In the genomic region with DNA sequence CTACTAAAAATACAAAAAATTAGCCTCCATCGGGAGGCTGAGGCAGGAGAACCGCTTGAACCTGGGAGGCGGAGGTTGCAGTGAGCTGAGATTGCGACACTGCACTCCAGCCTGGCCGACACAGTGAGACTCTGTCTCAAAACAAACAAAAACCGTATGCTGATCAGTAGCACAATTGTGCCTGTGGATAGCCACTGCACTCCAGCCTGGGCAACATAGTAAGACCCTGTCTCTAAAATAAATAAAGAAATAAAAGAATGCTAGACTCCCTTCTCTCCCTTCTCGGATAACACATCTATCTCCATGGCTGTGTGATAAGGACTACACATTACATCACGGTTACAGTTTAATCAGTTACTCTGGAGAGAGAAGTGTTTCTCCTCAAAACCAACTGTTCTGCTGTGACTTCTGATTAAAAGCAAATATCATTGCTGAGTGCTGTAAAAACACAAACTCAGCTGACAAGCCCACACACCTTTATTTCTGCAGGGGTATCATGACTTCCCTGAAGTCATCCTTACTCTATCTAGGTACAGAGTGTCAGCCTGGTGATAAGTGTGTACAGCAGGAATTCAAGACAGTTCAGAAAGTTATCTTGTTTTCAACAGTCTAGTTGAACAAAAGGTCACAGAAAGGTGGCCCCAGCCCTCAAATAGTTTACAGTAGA, we compare ENCODE assay signal across 26 cellular contexts. TPM values are rescaled to one million over a fixed set of nuclear protein-coding genes. Genes with fewer than 3 reads are reported as not detected.
DNase-seq lines count a peak whose midpoint lies in the region; ATAC-seq and TF ChIP-seq lines count a peak whose summit lies in the region.
"Had no signal": no experiment of that assay in that cellular context is flagged by ENCODE, and none has a peak within 500 bp of the region (broad histone marks: within the 10 kb centered on the region; RNA-seq: fewer than 3 reads in every experiment).

No MANE protein-coding gene starts in this region.

- H3K27me3 ChIP-seq in cardiac muscle cell (no peaks in the 10 kb centered on the region), fibroblast of lung (ENCODE audit: control insufficient read depth, insufficient read depth, low read length) (no peaks in the 10 kb centered on the region)
- H3K27me3 ChIP-seq: BLaER1 treated with 17β-estradiol and CSF1 and Interleukin-3, amounts not matched to agents 10 nM and 100 nM; dorsolateral prefrontal cortex; Peyer's patch; stomach; upper lobe of left lung had no signal

- no peak overlapping the region for H3K4me2 ChIP-seq in fibroblast of lung (ENCODE audit: extremely low read depth, insufficient read depth, low read length)
- H3K4me2 ChIP-seq: BLaER1 treated with 17β-estradiol and CSF1 and Interleukin-3, amounts not matched to agents 10 nM and 100 nM had no signal

- CTCF ChIA-PET in activated naive CD4-positive, alpha-beta T cell treated with anti-CD3 and anti-CD28 coated beads for 36 hours (lab: Charles Lee) = no interaction called here
- CTCF ChIA-PET in T-cell (lab: Charles Lee) = no interaction called here

- peak overlapping the region; percentile 94 for H3K27ac ChIP-seq in cardiac muscle cell
- H3K27ac ChIP-seq in fibroblast of lung (ENCODE audit: insufficient read depth, low read length) = no peak overlapping the region
- H3K27ac ChIP-seq: BLaER1 treated with 17β-estradiol and CSF1 and Interleukin-3, amounts not matched to agents 10 nM and 100 nM; dorsolateral prefrontal cortex; epithelial cell of prostate; parathyroid adenoma; Peyer's patch; SK-N-MC; stomach; upper lobe of left lung had no signal

- no peak overlapping the region for H3K27ac Mint-ChIP-seq in activated naive CD4-positive, alpha-beta T cell treated with anti-CD3 and anti-CD28 coated beads for 36 hours
- H3K27ac Mint-ChIP-seq in T-cell = no peak overlapping the region
- H3K27ac Mint-ChIP-seq: activated CD4-positive, alpha-beta T cell treated with anti-CD3 and anti-CD28 coated beads for 36 hours; activated naive CD8-positive, alpha-beta T cell treated with anti-CD3 and anti-CD28 coated beads, Interleukin-2, amount 10 ng/mL, durations not matched to agents 7 days and 5 days; activated T-helper 1 cell treated with anti-CD3 and anti-CD28 coated beads, Interleukin-12 subunit alpha, Interleukin-12 subunit beta, Interleukin-2, Interleukin-4 antibody, amounts not matched to agents 30 ng/mL and 10 ng/mL and 1 ng/mL, durations not matched to agents 14 hours and 24 hours and 36 hours; H9 had no signal

- H3K4me1 ChIP-seq in cardiac muscle cell (ENCODE audit: low read depth) = peaks cover 13% of the 10 kb centered on the region
- no peaks in the 10 kb centered on the region for H3K4me1 ChIP-seq in fibroblast of lung (ENCODE audit: control insufficient read depth, extremely low read depth, insufficient read depth, low read length)
- H3K4me1 ChIP-seq: parathyroid adenoma, Peyer's patch had no signal

- no peak overlapping the region for H3K4me3 Mint-ChIP-seq in activated naive CD4-positive, alpha-beta T cell treated with anti-CD3 and anti-CD28 coated beads for 36 hours
- H3K4me3 Mint-ChIP-seq in T-cell = no peak overlapping the region
- H3K4me3 Mint-ChIP-seq: activated CD4-positive, alpha-beta T cell treated with anti-CD3 and anti-CD28 coated beads for 36 hours; activated naive CD8-positive, alpha-beta T cell treated with anti-CD3 and anti-CD28 coated beads, Interleukin-2, amount 10 ng/mL, durations not matched to agents 7 days and 5 days; activated T-helper 1 cell treated with anti-CD3 and anti-CD28 coated beads, Interleukin-12 subunit alpha, Interleukin-12 subunit beta, Interleukin-2, Interleukin-4 antibody, amounts not matched to agents 30 ng/mL and 10 ng/mL and 1 ng/mL, durations not matched to agents 14 hours and 24 hours and 36 hours; H9 had no signal

- H3K36me3 Mint-ChIP-seq in activated naive CD4-positive, alpha-beta T cell treated with anti-CD3 and anti-CD28 coated beads for 36 hours (ENCODE audit: low read depth) = no peaks in the 10 kb centered on the region
- H3K36me3 Mint-ChIP-seq in T-cell = no peaks in the 10 kb centered on the region
- H3K36me3 Mint-ChIP-seq: activated naive CD8-positive, alpha-beta T cell treated with anti-CD3 and anti-CD28 coated beads, Interleukin-2, amount 10 ng/mL, durations not matched to agents 7 days and 5 days had no signal

- H3K9me3 Mint-ChIP-seq in activated naive CD4-positive, alpha-beta T cell treated with anti-CD3 and anti-CD28 coated beads for 36 hours = no peaks in the 10 kb centered on the region
- no peaks in the 10 kb centered on the region for H3K9me3 Mint-ChIP-seq in T-cell
- H3K9me3 Mint-ChIP-seq: activated naive CD8-positive, alpha-beta T cell treated with anti-CD3 and anti-CD28 coated beads, Interleukin-2, amount 10 ng/mL, durations not matched to agents 7 days and 5 days; activated T-helper 1 cell treated with anti-CD3 and anti-CD28 coated beads, Interleukin-12 subunit alpha, Interleukin-12 subunit beta, Interleukin-2, Interleukin-4 antibody, amounts not matched to agents 30 ng/mL and 10 ng/mL and 1 ng/mL, durations not matched to agents 14 hours and 24 hours and 36 hours; H9 had no signal

- H3K27me3 Mint-ChIP-seq in activated naive CD4-positive, alpha-beta T cell treated with anti-CD3 and anti-CD28 coated beads for 36 hours (ENCODE audit: low read depth) = no peaks in the 10 kb centered on the region
- no peaks in the 10 kb centered on the region for H3K27me3 Mint-ChIP-seq in T-cell

- H3K79me2 ChIP-seq in fibroblast of lung (ENCODE audit: control insufficient read depth, insufficient read depth, low read length) = no peaks in the 10 kb centered on the region
- H3K79me2 ChIP-seq: parathyroid adenoma had no signal

- ATAC-seq in Right ventricle myocardium superior (ENCODE audit: poor library complexity) (no peak), T-cell (replicated peaks in 1 of 4) (no peak)
- ATAC-seq: activated CD4-positive, alpha-beta T cell treated with anti-CD3 and anti-CD28 coated beads for 36 hours had no signal

- H3K4me3 ChIP-seq in cardiac muscle cell = no peak overlapping the region
- H3K4me3 ChIP-seq in fibroblast of lung (replicated peaks in 1 of 4; ENCODE audit: control extremely low read depth in 1 of 4, insufficient read depth in 1 of 4, low read depth in 3 of 4, low read length in 4 of 4) = no peak overlapping the region
- H3K4me3 ChIP-seq: BLaER1 treated with 17β-estradiol and CSF1 and Interleukin-3, amounts not matched to agents 10 nM and 100 nM; dorsolateral prefrontal cortex; Peyer's patch; SK-N-MC; stomach; upper lobe of left lung had no signal

- no peak overlapping the region for H3K9ac ChIP-seq in fibroblast of lung (ENCODE audit: insufficient read depth, low read length)
- H3K9ac ChIP-seq: BLaER1 treated with 17β-estradiol and CSF1 and Interleukin-3, amounts not matched to agents 10 nM and 100 nM; parathyroid adenoma had no signal

- no peaks in the 10 kb centered on the region for H3K36me3 ChIP-seq in cardiac muscle cell
- H3K36me3 ChIP-seq in fibroblast of lung (ENCODE audit: control insufficient read depth, insufficient read depth, low read length) = no peaks in the 10 kb centered on the region
- H3K36me3 ChIP-seq: BLaER1 treated with 17β-estradiol and CSF1 and Interleukin-3, amounts not matched to agents 10 nM and 100 nM; Peyer's patch; stomach; upper lobe of left lung had no signal

- DNase-seq in cardiac muscle cell (ENCODE audit: low read depth in 1 of 2, low spot score in 1 of 2) (peak; percentile 37 to 50), Right ventricle myocardium superior (no peak), fibroblast of lung (ENCODE audit: low read depth in 2 of 2) (peak; percentile 4 to 27), mucosa of gallbladder (ENCODE audit: low spot score) (peak; percentile 28), medulla oblongata (ENCODE audit: extremely low spot score) (no peak), T-cell (no peak)
- DNase-seq in activated naive CD4-positive, alpha-beta T cell treated with anti-CD3 and anti-CD28 coated beads for 36 hours = no peak
- DNase-seq in stimulated activated naive CD4-positive, alpha-beta T cell treated with Interleukin-2 at 50 U/mL for 16 hours (lab: John Stamatoyannopoulos, UW) = no peak
- DNase-seq: activated CD4-positive, alpha-beta T cell treated with anti-CD3 and anti-CD28 coated beads for 36 hours; activated naive CD8-positive, alpha-beta T cell treated with anti-CD3 and anti-CD28 coated beads, Interleukin-2, amount 10 ng/mL, durations not matched to agents 7 days and 5 days; dorsolateral prefrontal cortex; GDM1; H9; MM.1S; NCI-H1694; NCI-H2227 treated with DMSO at 0.1 percent for 48 hours; Peyer's patch; stimulated activated CD4-positive, alpha-beta T cell treated with anti-CD3 and anti-CD28 coated beads, Interleukin-2, amount 100 ng/mL, for 48 hours; stomach; T-helper 9 cell had no signal

- POLR2A ChIA-PET in T-cell (lab: Charles Lee) = interaction anchor here (0.6 to 0.7 kb wide), 2 partner anchors 44 to 1302 kb away, joined by 3 to 6 read pairs; no protein-coding TSS in a partner anchor

- intact Hi-C loops in Right ventricle myocardium superior (cut with DNase I) = no loop called here
- intact Hi-C loops in activated naive CD4-positive, alpha-beta T cell treated with anti-CD3 and anti-CD28 coated beads for 36 hours (cut with micrococcal nuclease) = no loop called here

- TF ChIP-seq CTCF in cardiac muscle cell (IDR thresholded peaks at IDR 0.05; ENCODE audit: low read depth, low read length) (no peak), fibroblast of lung (conservative IDR thresholded peaks at IDR 0.05 in 1 of 2, IDR thresholded peaks at IDR 0.05 in 1 of 2; ENCODE audit: low read depth in 1 of 2, low read length in 2 of 2) (no peak)

- H3K4me1 Mint-ChIP-seq in activated naive CD4-positive, alpha-beta T cell treated with anti-CD3 and anti-CD28 coated beads for 36 hours (ENCODE audit: low read depth) = peaks cover 2% of the 10 kb centered on the region
- peaks cover 2 to 8% (median 4%) of the 10 kb centered on the region in 3 donors for H3K4me1 Mint-ChIP-seq in T-cell

- no peak overlapping the region for H2AFZ ChIP-seq in fibroblast of lung (ENCODE audit: low read length)
- H2AFZ ChIP-seq: parathyroid adenoma had no signal

- H3K9me3 ChIP-seq in cardiac muscle cell (ENCODE audit: low read depth) = no peaks in the 10 kb centered on the region
- H3K9me3 ChIP-seq in fibroblast of lung (ENCODE audit: control insufficient read depth, insufficient read depth, low read depth, low read length) = no peaks in the 10 kb centered on the region
- H3K9me3 ChIP-seq: BLaER1 treated with 17β-estradiol and CSF1 and Interleukin-3, amounts not matched to agents 10 nM and 100 nM; Peyer's patch; stomach; upper lobe of left lung had no signal

- no peaks in the 10 kb centered on the region for H4K20me1 ChIP-seq in fibroblast of lung (ENCODE audit: control insufficient read depth, extremely low read depth, insufficient read depth, low read length)
- H4K20me1 ChIP-seq: BLaER1 treated with 17β-estradiol and CSF1 and Interleukin-3, amounts not matched to agents 10 nM and 100 nM had no signal

RNA-seq across cellular contexts. Expression of a gene that starts 5.3 kb away (rescaled TPM):
- total RNA-seq in cardiac muscle cell (7.5 and 18.7 TPM in 2 replicates), Right ventricle myocardium superior (5.9 TPM), fibroblast of lung (4.6 and 7.4 TPM in 2 replicates), mucosa of gallbladder (10.9 TPM), T-cell (10 to 100 TPM; 11.0 to 18.9 (median 15.0) TPM)
- polyA plus RNA-seq in cardiac muscle cell (5.3 and 15.8 TPM in 2 replicates), fibroblast of lung (5.6 and 9.0 TPM in 2 replicates)
- polyA plus RNA-seq in fibroblast of lung (2012) = 3.2 and 7.3 TPM in 2 replicates
- 3.6 and 9.7 TPM in 2 replicates for polyA minus RNA-seq in fibroblast of lung (ENCODE audit: low replicate concordance)
- 10 to 100 TPM; 76.7 to 91.9 TPM for total RNA-seq in activated naive CD4-positive, alpha-beta T cell treated with anti-CD3 and anti-CD28 coated beads for 36 hours

RNA-seq across cellular contexts. Expression of a gene that starts 21.4 kb away (rescaled TPM):
- total RNA-seq in cardiac muscle cell (12.7 and 17.3 TPM in 2 replicates), Right ventricle myocardium superior (5.3 TPM), fibroblast of lung (2.8 TPM in 2 replicates), mucosa of gallbladder (9.4 TPM), T-cell (10 to 100 TPM; 20.6 to 47.9 (median 23.4) TPM)
- polyA plus RNA-seq in cardiac muscle cell (12.3 and 22.8 TPM in 2 replicates), fibroblast of lung (0.48 and 0.70 TPM in 2 replicates)
- polyA plus RNA-seq in fibroblast of lung (2012) = 1.1 and 1.7 TPM in 2 replicates
- 0.19 TPM in 1 of 2 replicates, not detected in the other for polyA minus RNA-seq in fibroblast of lung (ENCODE audit: low replicate concordance)
- total RNA-seq in activated naive CD4-positive, alpha-beta T cell treated with anti-CD3 and anti-CD28 coated beads for 36 hours = 1 to 10 TPM; 2.3 to 3.0 TPM

RNA-seq across cellular contexts. Expression of a gene that starts 36.8 kb away (rescaled TPM):
- total RNA-seq in cardiac muscle cell = 25.4 and 30.6 TPM in 2 replicates
- polyA plus RNA-seq in cardiac muscle cell = 30.1 and 41.7 TPM in 2 replicates
- 8.4 TPM for total RNA-seq in Right ventricle myocardium superior
- total RNA-seq in fibroblast of lung = 5.3 and 6.7 TPM in 2 replicates
- polyA plus RNA-seq in fibroblast of lung = 2.0 and 2.2 TPM in 2 replicates
- 2.0 and 2.3 TPM in 2 replicates for polyA plus RNA-seq in fibroblast of lung (2012)
- polyA minus RNA-seq in fibroblast of lung (ENCODE audit: low replicate concordance) = 0.94 and 1.1 TPM in 2 replicates
- 18.6 TPM for total RNA-seq in mucosa of gallbladder
- 1 to 10 TPM; 5.1 to 5.6 TPM for total RNA-seq in activated naive CD4-positive, alpha-beta T cell treated with anti-CD3 and anti-CD28 coated beads for 36 hours
- 10 to 100 TPM; 23.3 to 29.0 (median 28.3) TPM for total RNA-seq in T-cell

Comparison
In these comparisons a context has a peak if more than half of its experiments do, and no peak if none do; other contexts are left out.
1. DNase-seq: peak in cardiac muscle cell (2 of 2), fibroblast of lung (2 of 2) and mucosa of gallbladder (single experiment); none in Right ventricle myocardium superior (single experiment), activated naive CD4-positive, alpha-beta T cell treated with anti-CD3 and anti-CD28 coated beads for 36 hours (single experiment), stimulated activated naive CD4-positive, alpha-beta T cell treated with Interleukin-2 at 50 U/mL for 16 hours (single experiment), medulla oblongata (single experiment) and T-cell (0 of 34).